ENCODE assay signal across 8 cellular contexts in the genomic region with DNA sequence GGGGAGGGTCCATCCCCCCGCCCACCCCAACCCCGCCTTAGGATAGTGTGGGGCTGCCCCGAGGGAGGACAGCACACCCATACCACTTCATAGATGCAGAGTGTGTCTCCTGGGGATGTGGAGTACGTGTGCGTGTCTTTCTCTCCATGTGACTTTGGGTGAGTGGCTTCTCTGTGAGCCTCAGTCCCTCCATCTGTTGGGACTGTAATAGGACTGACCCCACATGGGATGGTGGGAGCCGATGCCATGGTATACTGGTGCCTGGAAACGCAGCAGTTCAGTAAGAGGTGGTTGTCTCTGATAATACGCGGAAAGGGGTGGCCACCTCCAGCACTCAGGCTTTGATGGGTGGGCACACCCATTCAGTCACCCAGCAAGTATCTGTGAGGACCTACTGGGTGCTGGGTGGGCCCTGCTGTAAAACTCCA. TPM values are rescaled to one million over a fixed set of nuclear protein-coding genes. Genes with fewer than 3 reads are reported as not detected.
DNase-seq lines count a peak whose midpoint lies in the region.

No MANE protein-coding gene starts in this region.

- H3K4me3 Mint-ChIP-seq in T-helper 2 cell treated with Interferon-gamma antibody and Interleukin-4, amounts not matched to agents 5 μg/mL and 100 μg/mL, for 36 hours = peak overlapping the region; percentile 95
- peak overlapping the region; percentile 97 for H3K4me3 Mint-ChIP-seq in activated CD4-positive, alpha-beta memory T cell treated with anti-CD3 and anti-CD28 coated beads, Interleukin-2, amount 10 ng/mL, durations not matched to agents 7 days and 5 days
- peak overlapping the region; percentile 92 for H3K4me3 Mint-ChIP-seq in stimulated activated naive CD8-positive, alpha-beta T cell treated with anti-CD3 and anti-CD28 coated beads, Interleukin-15, Interleukin-2, amounts not matched to agents 100 ng/mL and 50 ng/mL, for 24 hours

- CTCF ChIA-PET in activated CD4-positive, alpha-beta memory T cell treated with anti-CD3 and anti-CD28 coated beads, Interleukin-2, amount 10 ng/mL, durations not matched to agents 7 days and 5 days (lab: Charles Lee) = interaction anchor here (0.9 to 1.5 kb wide), 6 partner anchors 11 to 106 kb away, joined by 3 to 11 read pairs (median 5); partner anchors contain the start of gene DACT3

- DNase-seq in T-helper 2 cell treated with Interferon-gamma antibody and Interleukin-4, amounts not matched to agents 5 μg/mL and 100 μg/mL, for 36 hours (ENCODE audit: low spot score) = peak; percentile 24
- no peak for DNase-seq in T-helper 2 cell
- no peak for DNase-seq in activated CD4-positive, alpha-beta memory T cell treated with anti-CD3 and anti-CD28 coated beads, Interleukin-2, amount 10 ng/mL, durations not matched to agents 7 days and 5 days
- DNase-seq in hepatic stellate cell (ENCODE audit: low spot score) = peak; percentile 41
- DNase-seq in HuH-7 (ENCODE audit: low spot score) = no peak
- no peak for DNase-seq in OCI-M2 (lab: John Stamatoyannopoulos, UW; ENCODE audit: unreplicated experiment)
- DNase-seq in NOMO-1 (lab: John Stamatoyannopoulos, UW; ENCODE audit: unreplicated experiment in 2 of 2) = no peak

- no peaks in the 10 kb centered on the region for H3K9me3 Mint-ChIP-seq in T-helper 2 cell treated with Interferon-gamma antibody and Interleukin-4, amounts not matched to agents 5 μg/mL and 100 μg/mL, for 36 hours
- no peaks in the 10 kb centered on the region for H3K9me3 Mint-ChIP-seq in activated CD4-positive, alpha-beta memory T cell treated with anti-CD3 and anti-CD28 coated beads, Interleukin-2, amount 10 ng/mL, durations not matched to agents 7 days and 5 days
- H3K9me3 Mint-ChIP-seq in stimulated activated naive CD8-positive, alpha-beta T cell treated with anti-CD3 and anti-CD28 coated beads, Interleukin-15, Interleukin-2, amounts not matched to agents 100 ng/mL and 50 ng/mL, for 24 hours = no peaks in the 10 kb centered on the region

- H3K4me1 Mint-ChIP-seq in T-helper 2 cell treated with Interferon-gamma antibody and Interleukin-4, amounts not matched to agents 5 μg/mL and 100 μg/mL, for 36 hours (ENCODE audit: low read depth) = peaks cover 31% of the 10 kb centered on the region
- peaks cover 44% of the 10 kb centered on the region for H3K4me1 Mint-ChIP-seq in activated CD4-positive, alpha-beta memory T cell treated with anti-CD3 and anti-CD28 coated beads, Interleukin-2, amount 10 ng/mL, durations not matched to agents 7 days and 5 days
- H3K4me1 Mint-ChIP-seq in stimulated activated naive CD8-positive, alpha-beta T cell treated with anti-CD3 and anti-CD28 coated beads, Interleukin-15, Interleukin-2, amounts not matched to agents 100 ng/mL and 50 ng/mL, for 24 hours (ENCODE audit: low read depth) = peaks cover 46% of the 10 kb centered on the region

- H3K36me3 Mint-ChIP-seq in T-helper 2 cell treated with Interferon-gamma antibody and Interleukin-4, amounts not matched to agents 5 μg/mL and 100 μg/mL, for 36 hours (ENCODE audit: low read depth) = peaks cover 49% of the 10 kb centered on the region
- peaks cover 65% of the 10 kb centered on the region for H3K36me3 Mint-ChIP-seq in activated CD4-positive, alpha-beta memory T cell treated with anti-CD3 and anti-CD28 coated beads, Interleukin-2, amount 10 ng/mL, durations not matched to agents 7 days and 5 days (ENCODE audit: low read depth)
- peaks cover 22% of the 10 kb centered on the region for H3K36me3 Mint-ChIP-seq in stimulated activated naive CD8-positive, alpha-beta T cell treated with anti-CD3 and anti-CD28 coated beads, Interleukin-15, Interleukin-2, amounts not matched to agents 100 ng/mL and 50 ng/mL, for 24 hours (ENCODE audit: low read depth)

- POLR2A ChIA-PET in activated CD4-positive, alpha-beta memory T cell treated with anti-CD3 and anti-CD28 coated beads, Interleukin-2, amount 10 ng/mL, durations not matched to agents 7 days and 5 days (lab: Charles Lee) = interaction anchor here (0.7 to 1.3 kb wide), 7 partner anchors 10 to 557 kb away, joined by 3 to 6 read pairs (median 4); partner anchors contain the start of genes CALM3, INAFM1 and SLC1A5

- H3K27me3 Mint-ChIP-seq in T-helper 2 cell treated with Interferon-gamma antibody and Interleukin-4, amounts not matched to agents 5 μg/mL and 100 μg/mL, for 36 hours (ENCODE audit: low read depth) = no peaks in the 10 kb centered on the region
- H3K27me3 Mint-ChIP-seq in activated CD4-positive, alpha-beta memory T cell treated with anti-CD3 and anti-CD28 coated beads, Interleukin-2, amount 10 ng/mL, durations not matched to agents 7 days and 5 days = no peaks in the 10 kb centered on the region
- no peaks in the 10 kb centered on the region for H3K27me3 Mint-ChIP-seq in stimulated activated naive CD8-positive, alpha-beta T cell treated with anti-CD3 and anti-CD28 coated beads, Interleukin-15, Interleukin-2, amounts not matched to agents 100 ng/mL and 50 ng/mL, for 24 hours

- H3K27ac Mint-ChIP-seq in T-helper 2 cell treated with Interferon-gamma antibody and Interleukin-4, amounts not matched to agents 5 μg/mL and 100 μg/mL, for 36 hours = peak overlapping the region; percentile 95
- H3K27ac Mint-ChIP-seq in activated CD4-positive, alpha-beta memory T cell treated with anti-CD3 and anti-CD28 coated beads, Interleukin-2, amount 10 ng/mL, durations not matched to agents 7 days and 5 days = peak overlapping the region; percentile 95
- peak overlapping the region; percentile 94 for H3K27ac Mint-ChIP-seq in stimulated activated naive CD8-positive, alpha-beta T cell treated with anti-CD3 and anti-CD28 coated beads, Interleukin-15, Interleukin-2, amounts not matched to agents 100 ng/mL and 50 ng/mL, for 24 hours

RNA-seq across cellular contexts. Expression of gene PRKD2, which starts 0.8 kb away (rescaled TPM):
- total RNA-seq in activated CD4-positive, alpha-beta memory T cell treated with anti-CD3 and anti-CD28 coated beads, Interleukin-2, amount 10 ng/mL, durations not matched to agents 7 days and 5 days = 100 to 1,000 TPM; 167 to 177 TPM

RNA-seq across cellular contexts. Expression of gene FKRP, which starts 28.1 kb away (rescaled TPM):
- total RNA-seq in activated CD4-positive, alpha-beta memory T cell treated with anti-CD3 and anti-CD28 coated beads, Interleukin-2, amount 10 ng/mL, durations not matched to agents 7 days and 5 days = 10 to 100 TPM; 13.4 to 15.4 TPM

RNA-seq across cellular contexts. Expression of gene STRN4, which starts 28.5 kb away (rescaled TPM):
- 10 to 100 TPM; 75.1 to 78.5 TPM for total RNA-seq in activated CD4-positive, alpha-beta memory T cell treated with anti-CD3 and anti-CD28 coated beads, Interleukin-2, amount 10 ng/mL, durations not matched to agents 7 days and 5 days

RNA-seq across cellular contexts. Expression of gene DACT3, which starts 56.7 kb away (rescaled TPM):
- total RNA-seq in activated CD4-positive, alpha-beta memory T cell treated with anti-CD3 and anti-CD28 coated beads, Interleukin-2, amount 10 ng/mL, durations not matched to agents 7 days and 5 days = under 1 TPM; 0.15 to 0.20 TPM

Comparison
In these comparisons a context has a peak if more than half of its experiments do, and no peak if none do; other contexts are left out.
1. DNase-seq: peak in T-helper 2 cell treated with Interferon-gamma antibody and Interleukin-4, amounts not matched to agents 5 μg/mL and 100 μg/mL, for 36 hours (single experiment) and hepatic stellate cell (single experiment); none in T-helper 2 cell (0 of 5), activated CD4-positive, alpha-beta memory T cell treated with anti-CD3 and anti-CD28 coated beads, Interleukin-2, amount 10 ng/mL, durations not matched to agents 7 days and 5 days (single experiment), HuH-7 (single experiment), OCI-M2 (single experiment) and NOMO-1 (0 of 2).
2. Peak in every context shown above with its lines, with median percentiles within 50 percentile points of each other: H3K27ac Mint-ChIP-seq and H3K4me3 Mint-ChIP-seq.